In the genomic region with DNA sequence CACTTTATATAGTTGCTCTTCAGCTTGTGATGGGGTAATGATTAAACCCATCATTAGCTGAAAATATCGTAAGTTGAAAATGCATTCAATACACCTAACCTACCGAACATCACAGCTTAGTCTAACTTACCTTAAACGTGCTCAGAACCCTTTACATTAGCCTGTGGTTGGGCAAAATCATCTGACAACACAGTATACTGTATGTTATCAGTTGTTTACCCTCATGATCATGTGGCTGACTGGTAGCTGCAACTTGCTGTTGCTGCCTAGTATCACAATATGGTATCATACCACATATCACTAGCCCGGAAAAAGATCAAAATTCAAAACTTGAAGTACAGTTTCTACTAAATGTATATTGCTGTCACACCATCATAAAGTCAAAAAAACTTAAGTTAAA, we compare ENCODE assay signal across 16 cellular contexts. TPM values are rescaled to one million over a fixed set of nuclear protein-coding genes. Genes with fewer than 3 reads are reported as not detected.
DNase-seq lines count a peak whose midpoint lies in the region; ATAC-seq and TF ChIP-seq lines count a peak whose summit lies in the region.
"Had no signal": no experiment of that assay in that cellular context is flagged by ENCODE, and none has a peak within 500 bp of the region (broad histone marks: within the 10 kb centered on the region; RNA-seq: fewer than 3 reads in every experiment).

No MANE protein-coding gene starts in this region.

- ATAC-seq in DND-41 (ENCODE audit: insufficient read depth, low read depth) (no peak), activated B cell treated with CpG ODN at 0.5 μM for 24 hours (ENCODE audit: low read depth) (no peak), naive B cell (ENCODE audit: low read depth in 2 of 2) (no peak), esophagus mucosa (no peak)

- H3K27me3 ChIP-seq in DND-41 (ENCODE audit: insufficient read depth, low read length, poor library complexity): no peaks in the 10 kb centered on the region

- H3K9me3 Mint-ChIP-seq in activated B cell treated with CpG ODN at 0.5 μM for 24 hours (no peaks in the 10 kb centered on the region), naive B cell (peaks cover 0 to 5% (median 0%) of the 10 kb centered on the region in 7 donors)

- DNase-seq in DND-41: no peak
- DNase-seq in Jurkat, Clone E6-1 (ENCODE audit: low read depth, low spot score): peak; percentile 51
- DNase-seq in activated B cell treated with CpG ODN at 0.5 μM for 24 hours: no peak
- no peak for DNase-seq in naive B cell
- DNase-seq in SW 1271 (lab: John Stamatoyannopoulos, UW): no peak
- DNase-seq in NOMO-1 treated with dmso at 0.1 percent for 144 hours (lab: John Stamatoyannopoulos, UW; ENCODE audit: unreplicated experiment): no peak
- DNase-seq: CD4-positive, CD25-positive, alpha-beta regulatory T cell; NCI-H1092 treated with DMSO at 0.1 percent for 48 hours; NCI-H1436 treated with DMSO at 0.1 percent for 48 hours; NCI-H2029; NCI-H2171; NCI-H345; NCI-H524 treated with DMSO at 0.1 percent for 48 hours; NCI-H82; Right ventricle myocardium superior had no signal

- no peaks in the 10 kb centered on the region for H4K20me1 ChIP-seq in DND-41 (ENCODE audit: insufficient read depth, low read length)

- H3K79me2 ChIP-seq in DND-41 (ENCODE audit: insufficient read depth, low read length): peaks cover 85% of the 10 kb centered on the region

- no peak overlapping the region for H3K9ac ChIP-seq in DND-41 (ENCODE audit: low read depth, low read length)

- H3K4me2 ChIP-seq in DND-41 (ENCODE audit: insufficient read depth, low read length): no peak overlapping the region

- H3K4me1 ChIP-seq in DND-41 (ENCODE audit: insufficient read depth, low read length): peaks cover 56% of the 10 kb centered on the region

- H3K27ac ChIP-seq in DND-41 (ENCODE audit: low read length): peak overlapping the region; percentile 30; the same call in 1 of the 2 replicates

- H3K9me3 ChIP-seq in DND-41 (ENCODE audit: insufficient read depth, low read length, severe bottlenecking): no peaks in the 10 kb centered on the region

- CTCF ChIA-PET in activated B cell treated with CpG ODN at 0.5 μM for 24 hours (lab: Charles Lee): no interaction called here

- peaks cover 7% of the 10 kb centered on the region; the same call in 1 of the 2 replicates for H3K36me3 ChIP-seq in DND-41 (ENCODE audit: insufficient read depth, low read length)

- H3K36me3 Mint-ChIP-seq in activated B cell treated with CpG ODN at 0.5 μM for 24 hours (ENCODE audit: low read depth): peaks cover 13% of the 10 kb centered on the region
- H3K36me3 Mint-ChIP-seq in naive B cell: peaks cover 0 to 20% of the 10 kb centered on the region in 2 donors

- POLR2A ChIA-PET in activated B cell treated with CpG ODN at 0.5 μM for 24 hours (lab: Charles Lee): no interaction called here

- H3K4me1 Mint-ChIP-seq in activated B cell treated with CpG ODN at 0.5 μM for 24 hours (peaks cover 65% of the 10 kb centered on the region), naive B cell (peaks cover 42 to 55% (median 54%) of the 10 kb centered on the region in 3 donors)

- intact Hi-C loops in activated B cell treated with CpG ODN at 0.5 μM for 24 hours (cut with micrococcal nuclease): no loop called here

- H3K4me3 Mint-ChIP-seq in activated B cell treated with CpG ODN at 0.5 μM for 24 hours: no peak overlapping the region
- H3K4me3 Mint-ChIP-seq in naive B cell: peak overlapping the region in 2 of 8 donors; percentile 23 to 33
- H3K4me3 Mint-ChIP-seq: CD4-positive, CD25-positive, alpha-beta regulatory T cell had no signal

- no peaks in the 10 kb centered on the region for H3K27me3 Mint-ChIP-seq in activated B cell treated with CpG ODN at 0.5 μM for 24 hours
- no peaks in the 10 kb centered on the region for H3K27me3 Mint-ChIP-seq in naive B cell
- H3K27me3 Mint-ChIP-seq: CD4-positive, CD25-positive, alpha-beta regulatory T cell had no signal

- TF ChIP-seq CTCF in DND-41 (IDR thresholded peaks at IDR 0.05; ENCODE audit: borderline replicate concordance, extremely low read depth, low read length, poor library complexity, severe bottlenecking) (no peak), activated B cell treated with CpG ODN at 0.5 μM for 24 hours (IDR thresholded peaks at IDR 0.05) (no peak)

- H2AFZ ChIP-seq in DND-41 (ENCODE audit: low read depth, low read length): no peak overlapping the region

- peak overlapping the region; percentile 4 for H3K27ac Mint-ChIP-seq in activated B cell treated with CpG ODN at 0.5 μM for 24 hours
- peak overlapping the region in 5 of 6 donors; percentile 10 to 51 (median 31) for H3K27ac Mint-ChIP-seq in naive B cell

- H3K4me3 ChIP-seq in DND-41 (ENCODE audit: low read depth in 1 of 2, low read length in 2 of 2): no peak overlapping the region
- H3K4me3 ChIP-seq in Jurkat, Clone E6-1 (ENCODE audit: low read length): no peak overlapping the region

RNA-seq across cellular contexts. Expression of a gene that starts 9.5 kb away (rescaled TPM):
- 14.7 TPM for polyA plus RNA-seq in Jurkat, Clone E6-1 (2012; ENCODE audit: insufficient read depth, insufficient read length)
- total RNA-seq in activated B cell treated with CpG ODN at 0.5 μM for 24 hours (37.9 and 40.0 TPM in 2 replicates), esophagus mucosa (14.6 TPM)
- 10 to 100 TPM; 14.5 to 19.6 (median 18.0) TPM for polyA plus RNA-seq in naive B cell (ENCODE audit: low read depth in 6 of 6)
